Comparison of ENCODE assay signal across 1 cellular context in the genomic region with DNA sequence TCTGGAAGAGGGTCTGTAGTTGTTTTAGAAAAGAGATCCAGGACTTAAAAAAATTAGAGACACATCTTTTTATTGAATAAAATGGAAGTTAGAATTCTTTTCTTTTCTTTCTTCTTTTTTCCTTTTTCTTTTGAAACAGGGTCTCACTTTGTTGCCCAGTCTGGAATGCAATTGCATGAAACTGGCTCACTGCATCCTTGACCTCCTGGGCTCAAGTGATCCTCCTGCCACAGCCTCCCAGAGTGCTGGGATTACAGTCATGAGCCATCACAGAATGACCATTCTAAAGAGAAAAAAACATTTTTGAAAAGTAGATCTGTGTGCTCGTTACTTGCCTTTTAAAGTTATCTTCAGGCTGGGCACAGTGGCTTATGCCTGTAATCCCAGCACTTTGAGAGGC.
TF ChIP-seq lines count a peak whose summit lies in the region.

No MANE protein-coding gene starts in this region.

TF ChIP-seq in HepG2, 621 proteins besides CTCF, POLR2A, EP300 and RAD21:
- TF ChIP-seq ZNF121 (CRISPR knock-in tag; IDR thresholded peaks at IDR 0.05) (peak; percentile 57; the same call in 1 of the 2 replicates), RNF2 (conservative IDR thresholded peaks at IDR 0.05; ENCODE audit: low read depth) (no peak)
- TF ChIP-seq, protein P1, sequence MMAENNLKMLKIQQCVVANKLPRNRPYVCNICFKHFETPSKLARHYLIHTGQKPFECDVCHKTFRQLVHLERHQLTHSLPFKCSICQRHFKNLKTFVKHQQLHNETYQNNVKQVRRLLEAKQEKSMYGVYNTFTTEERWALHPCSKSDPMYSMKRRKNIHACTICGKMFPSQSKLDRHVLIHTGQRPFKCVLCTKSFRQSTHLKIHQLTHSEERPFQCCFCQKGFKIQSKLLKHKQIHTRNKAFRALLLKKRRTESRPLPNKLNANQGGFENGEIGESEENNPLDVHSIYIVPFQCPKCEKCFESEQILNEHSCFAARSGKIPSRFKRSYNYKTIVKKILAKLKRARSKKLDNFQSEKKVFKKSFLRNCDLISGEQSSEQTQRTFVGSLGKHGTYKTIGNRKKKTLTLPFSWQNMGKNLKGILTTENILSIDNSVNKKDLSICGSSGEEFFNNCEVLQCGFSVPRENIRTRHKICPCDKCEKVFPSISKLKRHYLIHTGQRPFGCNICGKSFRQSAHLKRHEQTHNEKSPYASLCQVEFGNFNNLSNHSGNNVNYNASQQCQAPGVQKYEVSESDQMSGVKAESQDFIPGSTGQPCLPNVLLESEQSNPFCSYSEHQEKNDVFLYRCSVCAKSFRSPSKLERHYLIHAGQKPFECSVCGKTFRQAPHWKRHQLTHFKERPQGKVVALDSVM (CRISPR knock-in tag; IDR thresholded peaks at IDR 0.05), result peak; percentile 83
TF ChIP-seq in HepG2: peak in this region for 2.
